In genomic region chr9:130447193-130447816, GRCh38 we compare ENCODE assay signal across 1 cellular context.
TF ChIP-seq lines count a peak whose summit lies in the region.

No MANE protein-coding gene starts in this region.

TF ChIP-seq in K562, 482 proteins besides CTCF, POLR2A, EP300 and RAD21:
- peak; percentile 79 for TF ChIP-seq ZBTB33 (CRISPR knock-in tag; IDR thresholded peaks at IDR 0.05)
- TF ChIP-seq, protein P1, sequence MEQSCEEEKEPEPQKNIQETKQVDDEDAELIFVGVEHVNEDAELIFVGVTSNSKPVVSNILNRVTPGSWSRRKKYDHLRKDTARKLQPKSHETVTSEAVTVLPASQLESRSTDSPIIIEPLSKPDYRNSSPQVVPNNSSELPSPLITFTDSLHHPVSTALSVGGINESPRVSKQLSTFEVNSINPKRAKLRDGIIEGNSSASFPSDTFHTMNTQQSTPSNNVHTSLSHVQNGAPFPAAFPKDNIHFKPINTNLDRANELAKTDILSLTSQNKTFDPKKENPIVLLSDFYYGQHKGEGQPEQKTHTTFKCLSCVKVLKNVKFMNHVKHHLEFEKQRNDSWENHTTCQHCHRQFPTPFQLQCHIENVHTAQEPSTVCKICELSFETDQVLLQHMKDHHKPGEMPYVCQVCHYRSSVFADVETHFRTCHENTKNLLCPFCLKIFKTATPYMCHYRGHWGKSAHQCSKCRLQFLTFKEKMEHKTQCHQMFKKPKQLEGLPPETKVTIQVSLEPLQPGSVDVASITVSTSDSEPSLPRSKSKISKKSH (CRISPR knock-in tag; IDR thresholded peaks at IDR 0.05), result no peak
